ENCODE assay signal across 6 cellular contexts in genomic region chr2:90295036-90295750, GRCh38.
A peak's percentile ranks its signal among the peaks of the same experiment; 100 is the strongest.
DNase-seq lines count a peak whose midpoint lies in the region; ATAC-seq, FAIRE-seq and TF ChIP-seq lines count a peak whose summit lies in the region.
"Not testable (repeated sequence)": the region's sequence is repeated elsewhere in the genome, so short reads cannot be mapped to it uniquely, and the experiment has no call there.

No MANE protein-coding gene starts in this region.

- H3K9me3 ChIP-seq in kidney (ENCODE audit: control insufficient read depth in 1 of 2, low read length in 2 of 2); aorta (ENCODE audit: control insufficient read depth, low read length): not testable (repeated sequence)
- peaks cover 0 to 13% (median 2%) of the 10 kb centered on the region in 8 donors for H3K9me3 ChIP-seq in spleen

- H3K9ac ChIP-seq in kidney (ENCODE audit: low read length in 2 of 2) = not testable (repeated sequence)

- ATAC-seq in aorta (ENCODE audit: low FRiP score) = peak; percentile 26

- H3K4me1 ChIP-seq in kidney (ENCODE audit: control insufficient read depth in 1 of 2, insufficient read depth in 1 of 2, low read depth in 1 of 2, low read length in 2 of 2); spleen; aorta (ENCODE audit: control insufficient read depth in 1 of 2, insufficient read depth in 2 of 2, low read length in 2 of 2): not testable (repeated sequence)

- intact Hi-C loops in kidney (cut with DNase I); spleen (cut with DNase I; ENCODE audit: low total_unique reads); aorta (cut with DNase I): not testable (repeated sequence)

- 88 to 92% (median 88%) methylated on average over 16 to 17 of the region's 17 CpGs for WGBS in spleen, 5 donors
- WGBS in aorta, 2 donors = 90 to 91% methylated on average over 16 to 17 of the region's 17 CpGs

- DNase-seq in RPMI8226 = peak; percentile 1
- DNase-seq in coronary artery (ENCODE audit: low spot score) = peak; percentile 41
- DNase-seq in islet precursor cell = peak; percentile 11
- peak; percentile 29 for DNase-seq in kidney
- DNase-seq in spleen = peak; percentile 46
- not testable (repeated sequence) for DNase-seq in aorta

- not testable (repeated sequence) for H3K27me3 ChIP-seq in spleen (replicated peaks in 1 of 7); aorta (ENCODE audit: control insufficient read depth in 1 of 2, insufficient read depth in 2 of 2, low read length in 1 of 2)

- H3K27ac ChIP-seq in coronary artery; kidney (ENCODE audit: low read depth in 2 of 2, low read length in 2 of 2); spleen; aorta (ENCODE audit: low read depth in 1 of 2, low read length in 2 of 2): not testable (repeated sequence)

- not testable (repeated sequence) for TF ChIP-seq CTCF in coronary artery (IDR thresholded peaks at IDR 0.05); kidney (IDR thresholded peaks at IDR 0.05; ENCODE audit: borderline replicate concordance, extremely low read depth, insufficient read depth); spleen (IDR thresholded peaks at IDR 0.05 in 8 of 11, conservative IDR thresholded peaks at IDR 0.05 in 3 of 11)

- H3K4me3 ChIP-seq in coronary artery; kidney (ENCODE audit: low read length in 2 of 2); spleen; aorta (ENCODE audit: low read length in 2 of 2): not testable (repeated sequence)

- H3K36me3 ChIP-seq in kidney (ENCODE audit: control insufficient read depth in 1 of 2, insufficient read depth in 2 of 2, low read length in 2 of 2); spleen; aorta (ENCODE audit: control insufficient read depth in 1 of 2, insufficient read depth in 2 of 2, low read length in 1 of 2): not testable (repeated sequence)

- FAIRE-seq in kidney (lab: Jason Lieb, UNC) = not testable (repeated sequence)

- not testable (repeated sequence) for TF ChIP-seq POLR2A in spleen (IDR thresholded peaks at IDR 0.05)
